17 cellular contexts compared by ENCODE assay signal in genomic region chr2:158586491-158586890, GRCh38.
DNase-seq lines count a peak whose midpoint lies in the region; ATAC-seq and TF ChIP-seq lines count a peak whose summit lies in the region.
"Had no signal": no experiment of that assay in that cellular context is flagged by ENCODE, and none has a peak within 500 bp of the region (broad histone marks: within the 10 kb centered on the region; RNA-seq: fewer than 3 reads in every experiment).

No MANE protein-coding gene starts in this region.

- H3K9ac ChIP-seq in PC-3 (ENCODE audit: low read length) = no peak overlapping the region

- peak; percentile 94 for ATAC-seq in PC-3
- no peak for ATAC-seq in GM21381 (IDR thresholded peaks at IDR 0.05; ENCODE audit: unreplicated experiment)
- no peak for ATAC-seq in natural killer cell treated with Interleukin-12 subunit alpha and Interleukin-12 subunit beta and Interleukin-15 and Interleukin-18, amount 100 ng/mL, for 72 hours
- ATAC-seq: body of pancreas; effector memory CD8-positive, alpha-beta T cell; T-helper 17 cell had no signal

- peak overlapping the region; percentile 52 for H3K4me2 ChIP-seq in PC-3 (ENCODE audit: low read length)

- H3K9me2 ChIP-seq in PC-3 (replicated peaks; ENCODE audit: low read length) = no peaks in the 10 kb centered on the region

- H3F3A ChIP-seq in PC-3 (ENCODE audit: low read length, unreplicated experiment) = no peaks in the 10 kb centered on the region

- TF ChIP-seq CTCF in PC-3 (conservative IDR thresholded peaks at IDR 0.05; ENCODE audit: low read depth, low read length) (no peak), osteocyte (IDR thresholded peaks at IDR 0.05) (no peak)

- DNase-seq in GM04503 (ENCODE audit: low read depth) = peak; percentile 48
- DNase-seq in PC-3 = peak; percentile 83
- DNase-seq in epithelial cell of prostate (ENCODE audit: low read depth, low spot score) = peak; percentile 12
- DNase-seq in osteocyte (ENCODE audit: extremely low spot score, unreplicated experiment) = no peak
- DNase-seq in kidney tubule cell (ENCODE audit: low spot score) = no peak
- DNase-seq in SHP77 (lab: John Stamatoyannopoulos, UW) = no peak
- no peak for DNase-seq in natural killer cell treated with Interleukin-12 subunit alpha and Interleukin-12 subunit beta and Interleukin-15 and Interleukin-18, amount 100 ng/mL, for 72 hours (ENCODE audit: low spot score)
- DNase-seq: activated CD4-positive, alpha-beta T cell treated with anti-CD3 and anti-CD28 coated beads, Interleukin-2, amount 50 U/mL, for 1 hour; body of pancreas; Calu3; effector memory CD8-positive, alpha-beta T cell; NCI-H345; OCI-M1; T-helper 17 cell; thyroid gland had no signal

- H3K4me3 ChIP-seq in PC-3 (ENCODE audit: low read length) = no peak overlapping the region
- H3K4me3 ChIP-seq: body of pancreas, thyroid gland had no signal

- H3K4me1 Mint-ChIP-seq in osteocyte (ENCODE audit: unreplicated experiment) = peaks cover 19% of the 10 kb centered on the region
- no peaks in the 10 kb centered on the region for H3K4me1 Mint-ChIP-seq in natural killer cell treated with Interleukin-12 subunit alpha and Interleukin-12 subunit beta and Interleukin-15 and Interleukin-18, amount 100 ng/mL, for 72 hours (ENCODE audit: low read depth in 2 of 2)

- peaks cover 27% of the 10 kb centered on the region for H3K36me3 Mint-ChIP-seq in osteocyte (ENCODE audit: unreplicated experiment)
- no peaks in the 10 kb centered on the region for H3K36me3 Mint-ChIP-seq in natural killer cell treated with Interleukin-12 subunit alpha and Interleukin-12 subunit beta and Interleukin-15 and Interleukin-18, amount 100 ng/mL, for 72 hours

- H3K4me1 ChIP-seq in PC-3 (ENCODE audit: insufficient read depth, low read length) = peaks cover 18% of the 10 kb centered on the region
- H3K4me1 ChIP-seq: thyroid gland had no signal

- H3K27ac Mint-ChIP-seq in osteocyte (ENCODE audit: unreplicated experiment) = peak overlapping the region; percentile 68
- no peak overlapping the region for H3K27ac Mint-ChIP-seq in natural killer cell treated with Interleukin-12 subunit alpha and Interleukin-12 subunit beta and Interleukin-15 and Interleukin-18, amount 100 ng/mL, for 72 hours
- H3K27ac Mint-ChIP-seq: activated T-helper 2 cell treated with anti-CD3 and anti-CD28 coated beads, Interferon-gamma antibody, Interleukin-2, Interleukin-4, amounts not matched to agents 10 μg/mL and 5 μg/mL and 100 μg/mL, durations not matched to agents 14 hours and 24 hours and 36 hours; effector memory CD8-positive, alpha-beta T cell had no signal

- H4K20me1 ChIP-seq in PC-3 (ENCODE audit: low read length) = peaks cover 4% of the 10 kb centered on the region; the same call in 1 of the 2 replicates

- no peak overlapping the region for H3K4me3 Mint-ChIP-seq in osteocyte (ENCODE audit: unreplicated experiment)
- no peak overlapping the region for H3K4me3 Mint-ChIP-seq in natural killer cell treated with Interleukin-12 subunit alpha and Interleukin-12 subunit beta and Interleukin-15 and Interleukin-18, amount 100 ng/mL, for 72 hours
- H3K4me3 Mint-ChIP-seq: effector memory CD8-positive, alpha-beta T cell; T-helper 17 cell had no signal

- no peaks in the 10 kb centered on the region for H3K9me3 ChIP-seq in PC-3 (ENCODE audit: low read length)
- H3K9me3 ChIP-seq: body of pancreas, thyroid gland had no signal

- no peak overlapping the region for H2AFZ ChIP-seq in PC-3 (ENCODE audit: low read length)

- H3K27me3 Mint-ChIP-seq in osteocyte (ENCODE audit: unreplicated experiment) = no peaks in the 10 kb centered on the region
- no peaks in the 10 kb centered on the region for H3K27me3 Mint-ChIP-seq in natural killer cell treated with Interleukin-12 subunit alpha and Interleukin-12 subunit beta and Interleukin-15 and Interleukin-18, amount 100 ng/mL, for 72 hours
- H3K27me3 Mint-ChIP-seq: effector memory CD8-positive, alpha-beta T cell; T-helper 17 cell had no signal

- POLR2A ChIA-PET in PC-3 (lab: Charles Lee; ENCODE audit: unreplicated experiment) = no interaction called here

- no peaks in the 10 kb centered on the region for H3K9me3 Mint-ChIP-seq in osteocyte (ENCODE audit: unreplicated experiment)
- H3K9me3 Mint-ChIP-seq in natural killer cell treated with Interleukin-12 subunit alpha and Interleukin-12 subunit beta and Interleukin-15 and Interleukin-18, amount 100 ng/mL, for 72 hours = no peaks in the 10 kb centered on the region
- H3K9me3 Mint-ChIP-seq: activated T-helper 2 cell treated with anti-CD3 and anti-CD28 coated beads, Interferon-gamma antibody, Interleukin-2, Interleukin-4, amounts not matched to agents 10 μg/mL and 5 μg/mL and 100 μg/mL, durations not matched to agents 14 hours and 24 hours and 36 hours; effector memory CD8-positive, alpha-beta T cell had no signal

- no TSS peak for BruUV-seq in PC-3 (replicated peaks; lab: Mats Ljungman, UMichigan)

- no peaks in the 10 kb centered on the region for H3K79me2 ChIP-seq in PC-3 (ENCODE audit: low read length)

- CTCF ChIA-PET in PC-3 (lab: Charles Lee) = interaction anchor here (0.7 kb wide), 1 partner anchor 126 kb away, joined by 4 read pairs; no protein-coding TSS in a partner anchor

- no peak overlapping the region for H3K27ac ChIP-seq in PC-3 (ENCODE audit: low read length)
- peak overlapping the region; percentile 29 for H3K27ac ChIP-seq in epithelial cell of prostate
- H3K27ac ChIP-seq: body of pancreas, thyroid gland had no signal

- no peaks in the 10 kb centered on the region for H3K27me3 ChIP-seq in PC-3 (ENCODE audit: low read length)
- H3K27me3 ChIP-seq: body of pancreas, thyroid gland had no signal

- H3K36me3 ChIP-seq in PC-3 (ENCODE audit: low read depth, low read length) = no peaks in the 10 kb centered on the region

- intact Hi-C loops in PC-3 (cut with micrococcal nuclease) = loop anchor here (2.0 kb wide), 1 partner anchor 14 kb away; no protein-coding TSS in a partner anchor

Comparison
In these comparisons a context has a peak if more than half of its experiments do, and no peak if none do; other contexts are left out.
1. DNase-seq: peak in GM04503 (single experiment), PC-3 (single experiment) and epithelial cell of prostate (single experiment); none in osteocyte (single experiment), kidney tubule cell (single experiment), SHP77 (0 of 2) and natural killer cell treated with Interleukin-12 subunit alpha and Interleukin-12 subunit beta and Interleukin-15 and Interleukin-18, amount 100 ng/mL, for 72 hours (single experiment).